ENCODE assay signal across 2 cellular contexts in genomic region chr17:75433223-75433622, GRCh38.
A peak's percentile ranks its signal among the peaks of the same experiment; 100 is the strongest.
TF ChIP-seq lines count a peak whose summit lies in the region.

No MANE protein-coding gene starts in this region.

TF ChIP-seq in HepG2, 621 proteins besides CTCF, POLR2A, EP300 and RAD21:
- TF ChIP-seq ZBTB7B (CRISPR knock-in tag; IDR thresholded peaks at IDR 0.05) = no peak
- no peak for TF ChIP-seq ZBTB26 (CRISPR knock-in tag; IDR thresholded peaks at IDR 0.05; ENCODE audit: borderline replicate concordance)
- TF ChIP-seq ZBTB2 (CRISPR knock-in tag; IDR thresholded peaks at IDR 0.05; ENCODE audit: low read depth) = no peak
- peak; percentile 10; the same call in 1 of the 2 replicates for TF ChIP-seq TFAP4 (IDR thresholded peaks at IDR 0.05; ENCODE audit: borderline replicate concordance, low read depth)
- no peak for TF ChIP-seq TBX3 (IDR thresholded peaks at IDR 0.05; ENCODE audit: borderline replicate concordance)

TF ChIP-seq in H1, 55 proteins besides CTCF, POLR2A, EP300 and RAD21:
- TF ChIP-seq TCF12 (IDR thresholded peaks at IDR 0.05; ENCODE audit: low read depth, low read length) (no peak), RNF2 (IDR thresholded peaks at IDR 0.05; ENCODE audit: borderline replicate concordance, low read depth, low read length, missing control alignments, poor library complexity, severe bottlenecking) (no peak), POU5F1 (IDR thresholded peaks at IDR 0.05; ENCODE audit: low read depth, low read length) (no peak), FOSL1 (IDR thresholded peaks at IDR 0.05; ENCODE audit: insufficient read depth, low read depth, low read length) (no peak), CBX5 (IDR thresholded peaks at IDR 0.05; ENCODE audit: low read depth, low read length) (no peak), SIX5 (IDR thresholded peaks at IDR 0.05; ENCODE audit: low read depth, low read length) (no peak), CEBPB (IDR thresholded peaks at IDR 0.05; ENCODE audit: low read depth, low read length) (no peak), HDAC6 (IDR thresholded peaks at IDR 0.05; ENCODE audit: low read depth, low read length) (no peak), CTBP2 (IDR thresholded peaks at IDR 0.05; ENCODE audit: borderline replicate concordance, insufficient read depth, insufficient read length, low read length) (no peak), KDM5A (IDR thresholded peaks at IDR 0.05; ENCODE audit: low read length) (no peak), SP2 (IDR thresholded peaks at IDR 0.05; ENCODE audit: low read length) (no peak), JUND (IDR thresholded peaks at IDR 0.05; ENCODE audit: low read length) (no peak), NRF1 (IDR thresholded peaks at IDR 0.05; ENCODE audit: low read depth, low read length) (no peak), TAF1 (IDR thresholded peaks at IDR 0.05; ENCODE audit: low read depth, low read length) (no peak), MAFK (IDR thresholded peaks at IDR 0.05; ENCODE audit: low read depth, low read length) (no peak), SIRT6 (IDR thresholded peaks at IDR 0.05; ENCODE audit: low read length) (no peak)
